Comparison of ENCODE assay signal across 31 cellular contexts in genomic region chr3:99805160-99805559, GRCh38.
"Had no signal": no experiment of that assay in that cellular context is flagged by ENCODE, and none has a peak within 500 bp of the region (broad histone marks: within the 10 kb centered on the region; RNA-seq: fewer than 3 reads in every experiment).

No MANE protein-coding gene starts in this region.

- H3K79me2 ChIP-seq: parathyroid adenoma had no signal

- H3K27ac Mint-ChIP-seq: natural killer cell; nephron; neural progenitor cell; progenitor cell of endocrine pancreas; stimulated activated memory B cell treated with anti-CD40 and anti-IgM and Interleukin-4, amounts not matched to agents 10 μg/mL and 1 μg/mL and 100 μg/mL, for 72 hours; stimulated activated naive CD8-positive, alpha-beta T cell treated with anti-CD3 and anti-CD28 coated beads, Interleukin-15, amount 100 ng/mL, for 72 hours; type B pancreatic cell had no signal

- H3K4me1 Mint-ChIP-seq: natural killer cell; nephron; neural progenitor cell; stimulated activated naive CD8-positive, alpha-beta T cell treated with anti-CD3 and anti-CD28 coated beads, Interleukin-15, amount 100 ng/mL, for 72 hours had no signal

- H3K4me1 ChIP-seq: neural progenitor cell, parathyroid adenoma, spleen, suprapubic skin, testis, tibial artery, transverse colon, upper lobe of right lung, uterus had no signal

- H3K36me3 Mint-ChIP-seq: type B pancreatic cell had no signal

- H3K27ac ChIP-seq: neural progenitor cell, ovary, parathyroid adenoma, psoas muscle, skin epidermis, spleen, suprapubic skin, testis, tibial artery, transverse colon, upper lobe of right lung, uterus had no signal

- H3K27me3 ChIP-seq: neural progenitor cell, ovary, spleen, suprapubic skin, testis, tibial artery, transverse colon, upper lobe of right lung, uterus had no signal

- H3K4me3 ChIP-seq: neural progenitor cell, ovary, psoas muscle, skin epidermis, smooth muscle cell, spleen, suprapubic skin, testis, tibial artery, transverse colon, upper lobe of right lung, uterus had no signal

- DNase-seq: natural killer cell; occipital lobe; ovary; posterior cingulate gyrus; psoas muscle; right cardiac atrium; spleen; stimulated activated CD4-positive, alpha-beta T cell treated with anti-CD3 and anti-CD28 coated beads, Interleukin-12 subunit alpha, Interleukin-12 subunit beta, amount 100 ng/mL, for 4 hours; stimulated activated CD4-positive, alpha-beta T cell treated with anti-CD3 and anti-CD28 coated beads, Interleukin-1b, Interleukin-23, amount 100 ng/mL, for 48 hours; stimulated activated CD4-positive, alpha-beta T cell treated with anti-CD3 and anti-CD28 coated beads, Interleukin-4, amount 100 ng/mL, for 1 hour; stimulated activated CD4-positive, alpha-beta T cell treated with anti-CD3 and anti-CD28 coated beads, Interleukin-4, amount 100 ng/mL, for 4 hours; stimulated activated CD8-positive, alpha-beta memory T cell treated with anti-CD3 and anti-CD28 coated beads, Interleukin-4, amount 100 ng/mL, for 48 hours; stimulated activated naive CD4-positive, alpha-beta T cell; stimulated activated naive CD8-positive, alpha-beta T cell treated with anti-CD3 and anti-CD28 coated beads, Interleukin-15, amount 100 ng/mL, for 72 hours; stimulated activated naive CD8-positive, alpha-beta T cell treated with anti-CD3 and anti-CD28 coated beads, Interleukin-15, Interleukin-2, amounts not matched to agents 100 U/mL and 50 U/mL, for 24 hours; substantia nigra; testis; tibial artery; transverse colon; upper lobe of right lung; uterus had no signal

- H3K9me3 ChIP-seq: psoas muscle, testis had no signal

- H2AFZ ChIP-seq: neural progenitor cell, parathyroid adenoma had no signal

- H3K36me3 ChIP-seq: neural progenitor cell, ovary, suprapubic skin, transverse colon, upper lobe of right lung, uterus had no signal

- H3K9ac ChIP-seq: neural progenitor cell, parathyroid adenoma had no signal

- H3K4me3 Mint-ChIP-seq: natural killer cell; nephron; neural progenitor cell; stimulated activated memory B cell treated with anti-CD40 and anti-IgM and Interleukin-4, amounts not matched to agents 10 μg/mL and 1 μg/mL and 100 μg/mL, for 72 hours; stimulated activated naive CD8-positive, alpha-beta T cell treated with anti-CD3 and anti-CD28 coated beads, Interleukin-15, amount 100 ng/mL, for 72 hours; type B pancreatic cell had no signal

- H3K4me2 ChIP-seq: neural progenitor cell, smooth muscle cell had no signal

- ATAC-seq: natural killer cell; psoas muscle; right cardiac atrium; sciatic nerve; stimulated activated memory B cell treated with anti-CD40 and anti-IgM and Interleukin-4, amounts not matched to agents 10 μg/mL and 1 μg/mL and 100 μg/mL, for 72 hours; stimulated activated naive CD8-positive, alpha-beta T cell treated with anti-CD3 and anti-CD28 coated beads, Interleukin-15, amount 100 ng/mL, for 72 hours; stimulated activated naive CD8-positive, alpha-beta T cell treated with anti-CD3 and anti-CD28 coated beads, Interleukin-15, Interleukin-2, amounts not matched to agents 100 U/mL and 50 U/mL, for 24 hours; upper lobe of right lung had no signal

- H3K27me3 Mint-ChIP-seq: progenitor cell of endocrine pancreas; stimulated activated memory B cell treated with anti-CD40 and anti-IgM and Interleukin-4, amounts not matched to agents 10 μg/mL and 1 μg/mL and 100 μg/mL, for 72 hours; stimulated activated naive CD8-positive, alpha-beta T cell treated with anti-CD3 and anti-CD28 coated beads, Interleukin-15, amount 100 ng/mL, for 72 hours; type B pancreatic cell had no signal
